In the genomic region with DNA sequence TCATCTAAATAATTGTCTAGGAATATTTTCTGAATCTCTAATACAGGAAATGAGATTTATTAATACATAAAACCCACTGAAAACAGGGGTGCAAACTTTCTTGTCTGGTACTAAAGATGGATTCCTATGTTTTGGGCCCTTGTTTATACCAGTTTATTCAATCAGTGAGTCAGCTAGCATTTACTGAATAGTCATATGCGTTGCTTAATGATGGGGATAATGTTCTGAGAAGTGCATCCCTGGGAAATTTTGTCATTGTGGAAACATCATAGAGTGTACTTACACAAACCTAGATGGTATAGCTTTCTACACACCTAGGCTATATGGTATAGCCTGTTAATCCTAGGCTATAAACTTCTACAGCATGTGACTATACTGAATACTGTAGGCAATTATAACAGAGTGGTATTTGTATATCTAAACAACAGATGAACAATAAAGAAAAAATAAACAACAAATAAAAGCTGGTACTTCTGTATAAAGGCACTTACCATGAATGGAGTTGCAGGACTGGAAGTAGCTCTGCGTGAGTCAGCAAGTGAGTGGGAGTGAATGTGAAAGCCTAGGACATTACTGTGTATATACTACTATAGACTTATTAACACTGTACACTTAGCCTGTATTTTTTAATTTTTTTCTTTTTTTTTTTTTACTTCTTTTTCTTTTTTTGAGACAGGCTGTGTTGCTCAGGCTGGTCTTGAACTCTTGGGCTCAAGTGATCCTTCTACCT, we compare ENCODE assay signal across 17 cellular contexts.
A peak's percentile ranks its signal among the peaks of the same experiment; 100 is the strongest.
DNase-seq lines count a peak whose midpoint lies in the region; ATAC-seq and TF ChIP-seq lines count a peak whose summit lies in the region.
"Had no signal": no experiment of that assay in that cellular context is flagged by ENCODE, and none has a peak within 500 bp of the region (broad histone marks: within the 10 kb centered on the region; RNA-seq: fewer than 3 reads in every experiment).

No MANE protein-coding gene starts in this region.

- H3K36me3 Mint-ChIP-seq in activated CD4-positive, alpha-beta memory T cell treated with anti-CD3 and anti-CD28 coated beads for 36 hours, result peaks cover 13% of the 10 kb centered on the region
- H3K36me3 Mint-ChIP-seq in activated CD4-positive, alpha-beta memory T cell treated with anti-CD3 and anti-CD28 coated beads, Interleukin-2, amount 10 ng/mL, durations not matched to agents 7 days and 5 days (ENCODE audit: low read depth), result peaks cover 21% of the 10 kb centered on the region

- no peak overlapping the region for H3K4me3 Mint-ChIP-seq in activated CD4-positive, alpha-beta memory T cell treated with anti-CD3 and anti-CD28 coated beads for 36 hours
- no peak overlapping the region for H3K4me3 Mint-ChIP-seq in activated CD4-positive, alpha-beta memory T cell treated with anti-CD3 and anti-CD28 coated beads, Interleukin-2, amount 10 ng/mL, durations not matched to agents 7 days and 5 days
- H3K4me3 Mint-ChIP-seq: T-cell had no signal

- H3K4me1 ChIP-seq in smooth muscle cell (ENCODE audit: low read depth) (peaks cover 10% of the 10 kb centered on the region), thyroid gland (peaks cover 43 to 46% of the 10 kb centered on the region in 2 donors), body of pancreas (no peaks in the 10 kb centered on the region)
- H3K4me1 ChIP-seq: pancreas had no signal

- H3K27ac ChIP-seq in smooth muscle cell (ENCODE audit: low read depth) (peak overlapping the region; percentile 55), thyroid gland (no peak overlapping the region), body of pancreas (no peak overlapping the region)
- H3K27ac ChIP-seq: pancreas had no signal

- POLR2A ChIA-PET in activated CD4-positive, alpha-beta memory T cell treated with anti-CD3 and anti-CD28 coated beads for 36 hours (lab: Charles Lee), result no interaction called here
- POLR2A ChIA-PET in activated CD4-positive, alpha-beta memory T cell treated with anti-CD3 and anti-CD28 coated beads, Interleukin-2, amount 10 ng/mL, durations not matched to agents 7 days and 5 days (lab: Charles Lee), result no interaction called here

- ATAC-seq in body of pancreas (no peak), HG02588 (IDR thresholded peaks at IDR 0.05; ENCODE audit: unreplicated experiment) (no peak)
- ATAC-seq: HCT116, PC-3, T-cell had no signal

- peaks cover 67% of the 10 kb centered on the region for H4K20me1 ChIP-seq in smooth muscle cell (ENCODE audit: low read depth)

- TF ChIP-seq CTCF in NB4 (IDR thresholded peaks at IDR 0.05; ENCODE audit: low read depth, low read length), result no peak
- no peak for TF ChIP-seq CTCF in epithelial cell of esophagus (IDR thresholded peaks at IDR 0.05; ENCODE audit: insufficient read depth, low read depth, low read length, missing control alignments)
- TF ChIP-seq CTCF in smooth muscle cell (IDR thresholded peaks at IDR 0.05; ENCODE audit: borderline replicate concordance, insufficient read depth, poor library complexity, severe bottlenecking), result no peak
- no peak for TF ChIP-seq CTCF in thyroid gland (IDR thresholded peaks at IDR 0.05)
- no peak for TF ChIP-seq CTCF in body of pancreas (IDR thresholded peaks at IDR 0.05)

- H3K9me3 ChIP-seq in smooth muscle cell (replicated peaks; ENCODE audit: low read depth) (no peaks in the 10 kb centered on the region), thyroid gland (no peaks in the 10 kb centered on the region), body of pancreas (no peaks in the 10 kb centered on the region)
- H3K9me3 ChIP-seq: pancreas had no signal

- DNase-seq in activated CD4-positive, alpha-beta memory T cell treated with anti-CD3 and anti-CD28 coated beads for 36 hours, result peak; percentile 40
- DNase-seq in activated CD4-positive, alpha-beta memory T cell treated with anti-CD3 and anti-CD28 coated beads, Interleukin-2, amount 10 ng/mL, durations not matched to agents 7 days and 5 days, result no peak
- DNase-seq in NB4 (ENCODE audit: low read depth) (peak; percentile 19), epithelial cell of esophagus (ENCODE audit: low read depth) (peak; percentile 68), smooth muscle cell (lab: John Stamatoyannopoulos, UW; ENCODE audit: unreplicated experiment) (no peak), thyroid gland (no peak), body of pancreas (no peak)
- DNase-seq: activated CD4-positive, alpha-beta T cell treated with anti-CD3 and anti-CD28 coated beads, Interleukin-2, amount 50 U/mL, for 1 hour; activated gamma-delta T cell treated with Interleukin-2 at 50 U/mL for 16 hours; DMS 273 treated with DMSO at 0.1 percent for 48 hours; NCI-H446; pancreas; PC-3; T-cell; trophoblast cell had no signal

- intact Hi-C loops in activated CD4-positive, alpha-beta memory T cell treated with anti-CD3 and anti-CD28 coated beads for 36 hours (cut with micrococcal nuclease), result no loop called here
- intact Hi-C loops in thyroid gland (cut with DNase I), result no loop called here
- intact Hi-C loops in body of pancreas (cut with DNase I), result no loop called here

- no peaks in the 10 kb centered on the region for H3K27me3 ChIP-seq in smooth muscle cell (ENCODE audit: low read depth)
- no peaks in the 10 kb centered on the region for H3K27me3 ChIP-seq in thyroid gland
- no peaks in the 10 kb centered on the region for H3K27me3 ChIP-seq in body of pancreas
- H3K27me3 ChIP-seq: pancreas had no signal

- peaks cover 4% of the 10 kb centered on the region for H3K79me2 ChIP-seq in smooth muscle cell (ENCODE audit: low read depth)

- no peaks in the 10 kb centered on the region for H3K9me3 Mint-ChIP-seq in activated CD4-positive, alpha-beta memory T cell treated with anti-CD3 and anti-CD28 coated beads for 36 hours
- H3K9me3 Mint-ChIP-seq in activated CD4-positive, alpha-beta memory T cell treated with anti-CD3 and anti-CD28 coated beads, Interleukin-2, amount 10 ng/mL, durations not matched to agents 7 days and 5 days, result no peaks in the 10 kb centered on the region
- H3K9me3 Mint-ChIP-seq: T-cell had no signal

- no peak overlapping the region for H3K9ac ChIP-seq in smooth muscle cell (ENCODE audit: low read depth)

- 40% methylated on average over 2 of the region's 2 CpGs for WGBS in smooth muscle cell (ENCODE audit: low lambda C conversion rate)
- 87 to 92% methylated on average over 2 of the region's 2 CpGs for WGBS in thyroid gland, 2 donors
- WGBS in body of pancreas, 2 donors, result 90 to 95% methylated on average over 2 of the region's 2 CpGs

- H2AFZ ChIP-seq in smooth muscle cell (ENCODE audit: low read depth), result no peak overlapping the region

- TF ChIP-seq POLR2A in NB4 (IDR thresholded peaks at IDR 0.05; ENCODE audit: extremely low read depth, insufficient read length) (no peak), thyroid gland (IDR thresholded peaks at IDR 0.05) (no peak), body of pancreas (IDR thresholded peaks at IDR 0.05) (no peak)

- CTCF ChIA-PET in activated CD4-positive, alpha-beta memory T cell treated with anti-CD3 and anti-CD28 coated beads for 36 hours (lab: Charles Lee), result interaction anchor here (1.0 to 1.6 kb wide), 2 partner anchors 15 to 302 kb away, joined by 3 to 5 read pairs; no protein-coding TSS in a partner anchor
- CTCF ChIA-PET in activated CD4-positive, alpha-beta memory T cell treated with anti-CD3 and anti-CD28 coated beads, Interleukin-2, amount 10 ng/mL, durations not matched to agents 7 days and 5 days (lab: Charles Lee), result interaction anchor here (1.8 to 2.5 kb wide), 2 partner anchors 302 to 309 kb away, joined by 6 to 8 read pairs; no protein-coding TSS in a partner anchor

- peaks cover 29% of the 10 kb centered on the region for H3K4me1 Mint-ChIP-seq in activated CD4-positive, alpha-beta memory T cell treated with anti-CD3 and anti-CD28 coated beads for 36 hours (ENCODE audit: low read depth)
- H3K4me1 Mint-ChIP-seq in activated CD4-positive, alpha-beta memory T cell treated with anti-CD3 and anti-CD28 coated beads, Interleukin-2, amount 10 ng/mL, durations not matched to agents 7 days and 5 days, result peaks cover 28% of the 10 kb centered on the region

- H3K4me3 ChIP-seq in NB4 (ENCODE audit: low read depth, low read length), result no peak overlapping the region
- H3K4me3 ChIP-seq in epithelial cell of esophagus (ENCODE audit: low read length), result no peak overlapping the region
- no peak overlapping the region for H3K4me3 ChIP-seq in smooth muscle cell
- H3K4me3 ChIP-seq in thyroid gland (replicated peaks in 1 of 3), result no peak overlapping the region
- H3K4me3 ChIP-seq in body of pancreas, result no peak overlapping the region
- H3K4me3 ChIP-seq: pancreas had no signal

- peaks cover 20% of the 10 kb centered on the region for H3F3A ChIP-seq in smooth muscle cell (ENCODE audit: low read depth)

- H3K27ac Mint-ChIP-seq in activated CD4-positive, alpha-beta memory T cell treated with anti-CD3 and anti-CD28 coated beads for 36 hours, result no peak overlapping the region
- H3K27ac Mint-ChIP-seq in activated CD4-positive, alpha-beta memory T cell treated with anti-CD3 and anti-CD28 coated beads, Interleukin-2, amount 10 ng/mL, durations not matched to agents 7 days and 5 days, result no peak overlapping the region
- H3K27ac Mint-ChIP-seq: T-cell had no signal

- no peaks in the 10 kb centered on the region for H3K27me3 Mint-ChIP-seq in activated CD4-positive, alpha-beta memory T cell treated with anti-CD3 and anti-CD28 coated beads for 36 hours
- no peaks in the 10 kb centered on the region for H3K27me3 Mint-ChIP-seq in activated CD4-positive, alpha-beta memory T cell treated with anti-CD3 and anti-CD28 coated beads, Interleukin-2, amount 10 ng/mL, durations not matched to agents 7 days and 5 days
- H3K27me3 Mint-ChIP-seq: T-cell had no signal

- peak overlapping the region; percentile 48 for H3K4me2 ChIP-seq in smooth muscle cell

- H3K36me3 ChIP-seq in smooth muscle cell (ENCODE audit: low read depth) (no peaks in the 10 kb centered on the region), thyroid gland (no peaks in the 10 kb centered on the region), body of pancreas (replicated peaks in 1 of 2; ENCODE audit: insufficient read depth in 1 of 2, low read depth in 2 of 2) (no peaks in the 10 kb centered on the region)

Comparison
In these comparisons a context has a peak if more than half of its experiments do, and no peak if none do; other contexts are left out.
1. DNase-seq: peak in activated CD4-positive, alpha-beta memory T cell treated with anti-CD3 and anti-CD28 coated beads for 36 hours (single experiment), NB4 (single experiment) and epithelial cell of esophagus (single experiment); none in activated CD4-positive, alpha-beta memory T cell treated with anti-CD3 and anti-CD28 coated beads, Interleukin-2, amount 10 ng/mL, durations not matched to agents 7 days and 5 days (single experiment), smooth muscle cell (single experiment), thyroid gland (0 of 2) and body of pancreas (0 of 4).